ENCODE assay signal across 1 cellular context in the genomic region with DNA sequence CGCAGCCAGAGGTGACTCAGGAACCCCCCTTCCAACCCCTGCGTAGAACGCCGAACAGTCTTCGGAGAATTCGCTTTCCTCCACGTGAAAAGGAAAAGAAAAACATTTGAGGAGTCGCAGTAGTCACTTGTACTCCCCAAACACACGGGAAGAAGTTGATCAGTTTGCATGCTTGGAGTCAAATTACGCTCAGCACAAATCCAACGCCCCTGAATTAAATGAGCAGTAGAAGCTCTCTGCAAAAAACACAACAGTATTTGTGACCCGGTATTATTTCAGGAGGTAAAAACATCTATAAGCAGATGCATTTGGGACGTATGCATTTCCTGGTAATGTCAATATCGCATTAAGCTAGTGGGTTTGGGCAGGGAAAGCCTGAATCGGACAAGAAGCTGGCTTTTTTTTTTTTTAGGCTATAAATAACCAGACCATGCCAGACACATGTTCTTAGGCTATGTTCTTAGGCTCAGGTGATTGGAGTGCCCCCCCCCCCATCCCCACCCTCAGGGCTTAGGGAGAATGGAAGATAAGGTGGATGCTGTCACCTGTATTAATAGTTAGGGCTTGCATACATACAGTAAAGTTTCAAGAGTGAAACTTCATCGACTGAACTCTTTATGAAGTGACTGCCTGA.
TF ChIP-seq lines count a peak whose summit lies in the region.

No MANE protein-coding gene starts in this region.

TF ChIP-seq in GM12878, 131 proteins besides CTCF, POLR2A, EP300 and RAD21:
- TF ChIP-seq TARDBP (IDR thresholded peaks at IDR 0.05; ENCODE audit: borderline replicate concordance) (0 out of 2 replicates have a peak, but pooled peaks have one; percentile 14), ETV6 (conservative IDR thresholded peaks at IDR 0.05 in 1 of 2, IDR thresholded peaks at IDR 0.05 in 1 of 2; ENCODE audit: borderline replicate concordance in 1 of 2, low read depth in 1 of 2) (no peak)
- TF ChIP-seq, protein P1, sequence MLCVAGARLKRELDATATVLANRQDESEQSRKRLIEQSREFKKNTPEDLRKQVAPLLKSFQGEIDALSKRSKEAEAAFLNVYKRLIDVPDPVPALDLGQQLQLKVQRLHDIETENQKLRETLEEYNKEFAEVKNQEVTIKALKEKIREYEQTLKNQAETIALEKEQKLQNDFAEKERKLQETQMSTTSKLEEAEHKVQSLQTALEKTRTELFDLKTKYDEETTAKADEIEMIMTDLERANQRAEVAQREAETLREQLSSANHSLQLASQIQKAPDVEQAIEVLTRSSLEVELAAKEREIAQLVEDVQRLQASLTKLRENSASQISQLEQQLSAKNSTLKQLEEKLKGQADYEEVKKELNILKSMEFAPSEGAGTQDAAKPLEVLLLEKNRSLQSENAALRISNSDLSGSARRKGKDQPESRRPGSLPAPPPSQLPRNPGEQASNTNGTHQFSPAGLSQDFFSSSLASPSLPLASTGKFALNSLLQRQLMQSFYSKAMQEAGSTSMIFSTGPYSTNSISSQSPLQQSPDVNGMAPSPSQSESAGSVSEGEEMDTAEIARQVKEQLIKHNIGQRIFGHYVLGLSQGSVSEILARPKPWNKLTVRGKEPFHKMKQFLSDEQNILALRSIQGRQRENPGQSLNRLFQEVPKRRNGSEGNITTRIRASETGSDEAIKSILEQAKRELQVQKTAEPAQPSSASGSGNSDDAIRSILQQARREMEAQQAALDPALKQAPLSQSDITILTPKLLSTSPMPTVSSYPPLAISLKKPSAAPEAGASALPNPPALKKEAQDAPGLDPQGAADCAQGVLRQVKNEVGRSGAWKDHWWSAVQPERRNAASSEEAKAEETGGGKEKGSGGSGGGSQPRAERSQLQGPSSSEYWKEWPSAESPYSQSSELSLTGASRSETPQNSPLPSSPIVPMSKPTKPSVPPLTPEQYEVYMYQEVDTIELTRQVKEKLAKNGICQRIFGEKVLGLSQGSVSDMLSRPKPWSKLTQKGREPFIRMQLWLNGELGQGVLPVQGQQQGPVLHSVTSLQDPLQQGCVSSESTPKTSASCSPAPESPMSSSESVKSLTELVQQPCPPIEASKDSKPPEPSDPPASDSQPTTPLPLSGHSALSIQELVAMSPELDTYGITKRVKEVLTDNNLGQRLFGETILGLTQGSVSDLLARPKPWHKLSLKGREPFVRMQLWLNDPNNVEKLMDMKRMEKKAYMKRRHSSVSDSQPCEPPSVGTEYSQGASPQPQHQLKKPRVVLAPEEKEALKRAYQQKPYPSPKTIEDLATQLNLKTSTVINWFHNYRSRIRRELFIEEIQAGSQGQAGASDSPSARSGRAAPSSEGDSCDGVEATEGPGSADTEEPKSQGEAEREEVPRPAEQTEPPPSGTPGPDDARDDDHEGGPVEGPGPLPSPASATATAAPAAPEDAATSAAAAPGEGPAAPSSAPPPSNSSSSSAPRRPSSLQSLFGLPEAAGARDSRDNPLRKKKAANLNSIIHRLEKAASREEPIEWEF (IDR thresholded peaks at IDR 0.05; ENCODE audit: insufficient replicate concordance, low read depth, low read length) = no peak
